In the genomic region with DNA sequence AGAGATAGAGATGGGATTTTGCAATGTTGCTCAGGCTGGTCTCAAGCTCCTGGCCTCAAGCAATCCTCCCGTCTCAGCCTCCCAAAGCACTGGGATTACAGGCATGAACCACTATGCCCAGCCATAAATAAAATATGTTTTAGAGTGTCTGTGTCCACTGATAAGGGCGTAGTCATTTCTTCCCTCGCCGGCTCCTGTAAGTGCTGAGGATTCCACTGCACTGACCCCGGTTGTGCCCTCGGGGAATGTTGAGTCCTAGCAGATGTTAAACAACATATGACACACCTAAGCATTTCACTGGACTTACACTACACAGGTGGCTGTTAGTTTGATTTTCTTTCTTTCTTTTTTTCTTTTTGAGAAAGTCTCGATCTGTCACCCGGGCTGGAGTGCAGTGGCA, we compare ENCODE assay signal across 29 cellular contexts. TPM values are rescaled to one million over a fixed set of nuclear protein-coding genes. Genes with fewer than 3 reads are reported as not detected.
"Had no signal": no experiment of that assay in that cellular context is flagged by ENCODE, and none has a peak within 500 bp of the region (broad histone marks: within the 10 kb centered on the region; RNA-seq: fewer than 3 reads in every experiment).

No MANE protein-coding gene starts in this region.

- H3K4me3 Mint-ChIP-seq: activated CD8-positive, alpha-beta T cell treated with anti-CD3 and anti-CD28 coated beads, Interleukin-2, amount 10 ng/mL, durations not matched to agents 7 days and 5 days; activated naive CD8-positive, alpha-beta T cell treated with anti-CD3 and anti-CD28 coated beads, Interleukin-2, amount 50 U/mL, for 24 hours; activated T-helper 1 cell treated with anti-CD3 and anti-CD28 coated beads, Interleukin-12 subunit alpha, Interleukin-12 subunit beta, Interleukin-2, Interleukin-4 antibody, amounts not matched to agents 30 ng/mL and 10 ng/mL and 1 ng/mL, durations not matched to agents 14 hours and 24 hours and 36 hours; brain; memory B cell; nephron; stimulated activated memory B cell treated with anti-CD40 and anti-IgM and Interleukin-4, amounts not matched to agents 10 μg/mL and 1 μg/mL and 100 μg/mL, for 72 hours had no signal

- H3K9me3 ChIP-seq: esophagus squamous epithelium, gastroesophageal sphincter, right lobe of liver, stomach, suprapubic skin, transverse colon, uterus had no signal

- H3K27me3 ChIP-seq: right lobe of liver, suprapubic skin, transverse colon, uterus had no signal

- H3K4me1 Mint-ChIP-seq: brain, memory B cell, nephron had no signal

- H3K36me3 ChIP-seq: esophagus squamous epithelium, gastroesophageal sphincter, right lobe of liver, stomach, suprapubic skin, transverse colon, uterus, WERI-Rb-1 had no signal

- H3K9me3 Mint-ChIP-seq: activated naive CD8-positive, alpha-beta T cell treated with anti-CD3 and anti-CD28 coated beads, Interleukin-2, amount 50 U/mL, for 24 hours; activated T-helper 1 cell treated with anti-CD3 and anti-CD28 coated beads, Interleukin-12 subunit alpha, Interleukin-12 subunit beta, Interleukin-2, Interleukin-4 antibody, amounts not matched to agents 30 ng/mL and 10 ng/mL and 1 ng/mL, durations not matched to agents 14 hours and 24 hours and 36 hours; memory B cell; stimulated activated memory B cell treated with anti-CD40 and anti-IgM and Interleukin-4, amounts not matched to agents 10 μg/mL and 1 μg/mL and 100 μg/mL, for 72 hours had no signal

- H3K4me3 ChIP-seq: esophagus squamous epithelium, gastroesophageal sphincter, right lobe of liver, skin epidermis, stomach, suprapubic skin, transverse colon, uterus had no signal

- H3K27ac Mint-ChIP-seq: activated CD8-positive, alpha-beta T cell treated with anti-CD3 and anti-CD28 coated beads, Interleukin-2, amount 10 ng/mL, durations not matched to agents 7 days and 5 days; activated naive CD8-positive, alpha-beta T cell treated with anti-CD3 and anti-CD28 coated beads, Interleukin-2, amount 50 U/mL, for 24 hours; activated T-helper 1 cell treated with anti-CD3 and anti-CD28 coated beads, Interleukin-12 subunit alpha, Interleukin-12 subunit beta, Interleukin-2, Interleukin-4 antibody, amounts not matched to agents 30 ng/mL and 10 ng/mL and 1 ng/mL, durations not matched to agents 14 hours and 24 hours and 36 hours; brain; memory B cell; nephron; stimulated activated memory B cell treated with anti-CD40 and anti-IgM and Interleukin-4, amounts not matched to agents 10 μg/mL and 1 μg/mL and 100 μg/mL, for 72 hours had no signal

- H3K4me1 ChIP-seq: uterus had no signal

- ATAC-seq: activated CD8-positive, alpha-beta T cell treated with anti-CD3 and anti-CD28 coated beads, Interleukin-2, amount 10 ng/mL, durations not matched to agents 7 days and 5 days; activated naive CD8-positive, alpha-beta T cell treated with anti-CD3 and anti-CD28 coated beads, Interleukin-2, amount 50 U/mL, for 24 hours; gastroesophageal sphincter; left cardiac atrium; right lobe of liver; stimulated activated memory B cell treated with anti-CD40 and anti-IgM and Interleukin-4, amounts not matched to agents 10 μg/mL and 1 μg/mL and 100 μg/mL, for 72 hours had no signal

- DNase-seq: activated CD4-positive, alpha-beta T cell treated with anti-CD3 and anti-CD28 coated beads, Interleukin-2, amount 50 U/mL, for 1 hour; activated CD4-positive, CD25-positive, alpha-beta regulatory T cell treated with anti-CD3 and anti-CD28 coated beads, Interleukin-2, amount 50 U/mL, for 72 hours; activated CD8-positive, alpha-beta T cell treated with anti-CD3 and anti-CD28 coated beads, Interleukin-2, amount 10 ng/mL, durations not matched to agents 7 days and 5 days; activated gamma-delta T cell; activated naive CD4-positive, alpha-beta T cell treated with anti-CD3 and anti-CD28 coated beads, Interleukin-2, amount 50 U/mL, for 16 hours; activated naive CD8-positive, alpha-beta T cell treated with anti-CD3 and anti-CD28 coated beads, Interleukin-2, amount 50 U/mL, for 24 hours; anterior cingulate cortex; central memory CD4-positive, alpha-beta T cell; dermis blood vessel endothelial cell; effector memory CD4-positive, alpha-beta T cell; esophagus squamous epithelium; head of caudate nucleus; hypothalamus; left cardiac atrium; right lobe of liver; stimulated activated CD4-positive, alpha-beta T cell treated with anti-CD3 and anti-CD28 coated beads, Interleukin-2, amount 100 ng/mL, for 24 hours; stomach; transverse colon; uterus; WERI-Rb-1 had no signal

- H3K36me3 Mint-ChIP-seq: brain; memory B cell; stimulated activated memory B cell treated with anti-CD40 and anti-IgM and Interleukin-4, amounts not matched to agents 10 μg/mL and 1 μg/mL and 100 μg/mL, for 72 hours had no signal

- H3K27ac ChIP-seq: esophagus squamous epithelium, gastroesophageal sphincter, right lobe of liver, skin epidermis, stomach, suprapubic skin, transverse colon, uterus, WERI-Rb-1 had no signal

RNA-seq across cellular contexts. Expression of a gene that starts 8.6 kb away (rescaled TPM):
- total RNA-seq: activated CD8-positive, alpha-beta T cell treated with anti-CD3 and anti-CD28 coated beads, Interleukin-2, amount 10 ng/mL, durations not matched to agents 7 days and 5 days; activated T-helper 1 cell treated with anti-CD3 and anti-CD28 coated beads, Interleukin-12 subunit alpha, Interleukin-12 subunit beta, Interleukin-2, Interleukin-4 antibody, amounts not matched to agents 30 ng/mL and 10 ng/mL and 1 ng/mL, durations not matched to agents 14 hours and 24 hours and 36 hours; dermis blood vessel endothelial cell; gastroesophageal sphincter; left cardiac atrium; T-helper 2 cell treated with Interferon-gamma antibody and Interleukin-4, amounts not matched to agents 100 ng/mL and 5 ng/mL, for 36 hours; uterus had no signal
